ENCODE assay signal across 1 cellular context in the genomic region with DNA sequence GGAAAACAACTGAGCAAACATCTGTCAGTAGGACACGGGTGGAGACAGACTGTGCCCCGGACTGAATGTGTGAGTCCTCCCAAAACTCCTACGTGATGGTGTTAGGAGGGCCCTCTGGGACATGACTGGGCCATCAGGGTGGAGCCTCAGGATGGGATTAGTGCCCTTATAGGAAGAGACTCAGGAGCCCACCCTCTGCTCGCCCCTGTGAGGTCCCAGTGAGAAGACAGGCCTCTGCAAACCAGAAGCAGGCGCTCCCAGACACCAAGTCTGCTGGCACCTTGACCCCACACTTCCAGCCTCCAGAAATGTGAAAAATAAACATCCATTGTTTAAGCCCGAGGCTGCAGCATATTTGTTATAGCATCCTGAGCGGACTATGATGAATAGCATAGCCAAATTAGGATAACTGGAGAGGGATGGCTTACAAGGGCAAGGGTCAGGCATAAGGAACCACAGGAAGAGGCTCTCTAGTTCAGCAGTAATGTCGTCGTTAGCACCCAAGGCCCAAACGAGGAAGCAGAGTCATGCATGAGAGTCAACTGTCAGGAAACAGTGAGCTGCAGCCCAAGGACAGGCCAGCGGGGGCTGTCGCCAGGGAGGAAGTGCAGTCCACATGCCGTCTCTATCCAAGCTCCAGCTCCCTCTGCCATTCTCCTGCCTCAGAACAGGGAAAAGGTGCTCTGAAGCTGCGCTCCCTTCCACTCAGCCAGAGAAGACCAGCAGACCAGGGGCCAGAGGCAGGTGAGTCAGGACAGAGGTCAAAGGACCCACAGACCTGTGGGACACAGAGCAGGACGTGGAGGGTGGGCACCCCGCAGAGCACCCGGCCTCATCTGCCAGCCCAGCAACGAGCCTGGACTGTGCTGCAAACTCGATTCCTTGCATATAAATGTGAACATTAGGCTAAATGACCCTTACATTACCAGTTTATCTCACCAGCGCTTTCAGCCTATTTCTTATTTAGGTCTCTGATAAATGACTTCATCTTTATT.
TF ChIP-seq lines count a peak whose summit lies in the region.

No MANE protein-coding gene starts in this region.

TF ChIP-seq in GM23338, 12 proteins besides CTCF, POLR2A, EP300 and RAD21 (continued from another document):
- no peak for TF ChIP-seq JUNB (IDR thresholded peaks at IDR 0.05; ENCODE audit: unreplicated experiment)
- no peak for TF ChIP-seq EZH2 (IDR thresholded peaks at IDR 0.05; ENCODE audit: low read depth, unreplicated experiment)
- TF ChIP-seq ZNF331 (CRISPR knock-in tag; IDR thresholded peaks at IDR 0.05; ENCODE audit: low read depth): no peak
- no peak for TF ChIP-seq NANOG (IDR thresholded peaks at IDR 0.05; ENCODE audit: borderline replicate concordance)
- TF ChIP-seq EZH2phosphoT487 (IDR thresholded peaks at IDR 0.05; ENCODE audit: unreplicated experiment): no peak
- no peak for TF ChIP-seq ZNF114 (CRISPR knock-in tag; IDR thresholded peaks at IDR 0.05)
TF ChIP-seq in GM23338: peak in this region for 0.
